In genomic region chr1:185704181-185704580, GRCh38 we compare ENCODE assay signal across 34 cellular contexts. TPM values are rescaled to one million over a fixed set of nuclear protein-coding genes. Genes with fewer than 3 reads are reported as not detected.
"Had no signal": no experiment of that assay in that cellular context is flagged by ENCODE, and none has a peak within 500 bp of the region (broad histone marks: within the 10 kb centered on the region; RNA-seq: fewer than 3 reads in every experiment).

No MANE protein-coding gene starts in this region.

- H3K9me3 Mint-ChIP-seq: activated CD4-positive, alpha-beta memory T cell treated with anti-CD3 and anti-CD28 coated beads for 36 hours; activated naive CD4-positive, alpha-beta T cell treated with anti-CD3 and anti-CD28 coated beads, Interleukin-2, amount 10 ng/mL, durations not matched to agents 7 days and 5 days; activated naive CD8-positive, alpha-beta T cell treated with anti-CD3 and anti-CD28 coated beads, Interleukin-2, amount 50 U/mL, for 24 hours; activated T-helper 1 cell treated with anti-CD3 and anti-CD28 coated beads, Interleukin-12 subunit alpha, Interleukin-12 subunit beta, Interleukin-2, Interleukin-4 antibody, amounts not matched to agents 30 ng/mL and 10 ng/mL and 1 ng/mL, durations not matched to agents 14 hours and 24 hours and 36 hours had no signal

- H3K27me3 ChIP-seq: brain microvascular endothelial cell, Peyer's patch, SJSA1 had no signal

- H3K9me3 ChIP-seq: Peyer's patch, SJSA1 had no signal

- H3K4me3 ChIP-seq: Peyer's patch, SJSA1 had no signal

- H3K27ac Mint-ChIP-seq: activated B cell treated with CpG ODN at 0.5 μM for 24 hours; activated CD4-positive, alpha-beta memory T cell treated with anti-CD3 and anti-CD28 coated beads for 36 hours; activated naive CD4-positive, alpha-beta T cell treated with anti-CD3 and anti-CD28 coated beads, Interleukin-2, amount 10 ng/mL, durations not matched to agents 7 days and 5 days; activated naive CD8-positive, alpha-beta T cell; activated naive CD8-positive, alpha-beta T cell treated with anti-CD3 and anti-CD28 coated beads, Interleukin-2, amount 50 U/mL, for 24 hours; activated T-helper 1 cell treated with anti-CD3 and anti-CD28 coated beads, Interleukin-12 subunit alpha, Interleukin-12 subunit beta, Interleukin-2, Interleukin-4 antibody, amounts not matched to agents 30 ng/mL and 10 ng/mL and 1 ng/mL, durations not matched to agents 14 hours and 24 hours and 36 hours; T-cell; T-helper 17 cell had no signal

- ATAC-seq: activated naive CD8-positive, alpha-beta T cell treated with anti-CD3 and anti-CD28 coated beads, Interleukin-2, amount 50 U/mL, for 24 hours; activated T-cell treated with anti-CD3 and anti-CD28 coated beads, Interleukin-2, amount 50 U/mL, for 4 hours; PC-3; SK-N-SH treated with all-trans-retinoic acid at 6 μM for 48 hours; T-cell; T-helper 17 cell had no signal

- H3K9ac ChIP-seq: KMS-11 had no signal

- H3K27ac ChIP-seq: brain microvascular endothelial cell, KMS-11, Peyer's patch, SJSA1, VCaP had no signal

- H3K4me2 ChIP-seq: KMS-11 had no signal

- H3K4me1 ChIP-seq: Peyer's patch, SJSA1 had no signal

- H3K36me3 ChIP-seq: brain microvascular endothelial cell, Peyer's patch, SJSA1 had no signal

- H3K4me1 Mint-ChIP-seq: activated B cell treated with CpG ODN at 0.5 μM for 24 hours; activated naive CD4-positive, alpha-beta T cell treated with anti-CD3 and anti-CD28 coated beads, Interleukin-2, amount 10 ng/mL, durations not matched to agents 7 days and 5 days had no signal

- DNase-seq: activated B cell treated with CpG ODN at 0.5 μM for 24 hours; activated CD4-positive, alpha-beta memory T cell treated with anti-CD3 and anti-CD28 coated beads for 36 hours; activated CD4-positive, alpha-beta T cell treated with anti-CD3 and anti-CD28 coated beads for 4 hours; activated CD4-positive, alpha-beta T cell treated with anti-CD3 and anti-CD28 coated beads, Interleukin-2, amount 50 U/mL, for 1 hour; activated CD4-positive, CD25-positive, alpha-beta regulatory T cell treated with anti-CD3 and anti-CD28 coated beads, Interleukin-2, amount 50 U/mL, for 72 hours; activated CD8-positive, alpha-beta memory T cell treated with anti-CD3 and anti-CD28 coated beads, Interleukin-2, amount 50 U/mL, for 4 hours; activated naive CD4-positive, alpha-beta T cell treated with anti-CD3 and anti-CD28 coated beads, Interleukin-2, amount 10 ng/mL, durations not matched to agents 7 days and 5 days; activated naive CD8-positive, alpha-beta T cell treated with anti-CD3 and anti-CD28 coated beads, Interleukin-2, amount 50 U/mL, for 24 hours; activated T-cell treated with anti-CD3 and anti-CD28 coated beads for 4 hours; activated T-cell treated with anti-CD3 and anti-CD28 coated beads, Interleukin-2, amount 50 U/mL, for 4 hours; anterior cingulate cortex; brain microvascular endothelial cell; central memory CD4-positive, alpha-beta T cell; MM.1S; MV-4-11; NCI-H1092; NCI-H1436 treated with DMSO at 0.1 percent for 48 hours; NCI-H1694 treated with DMSO at 0.1 percent for 48 hours; NCI-H2029; NCI-H345; NCI-H526 treated with DMSO at 0.1 percent for 48 hours; NCI-H774; PC-3; Peyer's patch; RPMI8226; SHP77 treated with DMSO at 0.1 percent for 48 hours; T-cell; T-helper 17 cell had no signal

- H3K36me3 Mint-ChIP-seq: activated naive CD4-positive, alpha-beta T cell treated with anti-CD3 and anti-CD28 coated beads, Interleukin-2, amount 10 ng/mL, durations not matched to agents 7 days and 5 days; activated naive CD8-positive, alpha-beta T cell; T-cell had no signal

- H3K4me3 Mint-ChIP-seq: activated B cell treated with CpG ODN at 0.5 μM for 24 hours; activated CD4-positive, alpha-beta memory T cell treated with anti-CD3 and anti-CD28 coated beads for 36 hours; activated naive CD4-positive, alpha-beta T cell treated with anti-CD3 and anti-CD28 coated beads, Interleukin-2, amount 10 ng/mL, durations not matched to agents 7 days and 5 days; activated naive CD8-positive, alpha-beta T cell; activated naive CD8-positive, alpha-beta T cell treated with anti-CD3 and anti-CD28 coated beads, Interleukin-2, amount 50 U/mL, for 24 hours; activated T-cell treated with anti-CD3 and anti-CD28 coated beads, Interleukin-2, amount 50 U/mL, for 4 hours; activated T-helper 1 cell treated with anti-CD3 and anti-CD28 coated beads, Interleukin-12 subunit alpha, Interleukin-12 subunit beta, Interleukin-2, Interleukin-4 antibody, amounts not matched to agents 30 ng/mL and 10 ng/mL and 1 ng/mL, durations not matched to agents 14 hours and 24 hours and 36 hours; T-cell; T-helper 17 cell had no signal

RNA-seq across cellular contexts. Expression of gene HMCN1, which starts 30.0 kb away (rescaled TPM):
- total RNA-seq: activated CD4-positive, alpha-beta memory T cell treated with anti-CD3 and anti-CD28 coated beads for 36 hours; activated T-helper 1 cell treated with anti-CD3 and anti-CD28 coated beads, Interleukin-12 subunit alpha, Interleukin-12 subunit beta, Interleukin-2, Interleukin-4 antibody, amounts not matched to agents 30 ng/mL and 10 ng/mL and 1 ng/mL, durations not matched to agents 14 hours and 24 hours and 36 hours had no signal
